22 cellular contexts compared by ENCODE assay signal in genomic region chr6:138557147-138557546, GRCh38.
"Had no signal": no experiment of that assay in that cellular context is flagged by ENCODE, and none has a peak within 500 bp of the region (broad histone marks: within the 10 kb centered on the region; RNA-seq: fewer than 3 reads in every experiment).

No MANE protein-coding gene starts in this region.

- H3K36me3 Mint-ChIP-seq: memory B cell; natural killer cell treated with Interleukin-12 subunit alpha and Interleukin-12 subunit beta and Interleukin-15 and Interleukin-18, amount 100 ng/mL, for 72 hours had no signal

- H3K9me3 ChIP-seq: esophagus muscularis mucosa, gastrocnemius medialis, left lung, lower lobe of right lung, stomach, thoracic aorta, transverse colon had no signal

- FAIRE-seq: endometrium, small intestine, urothelium cell line had no signal

- H3K79me2 ChIP-seq: parathyroid adenoma had no signal

- ATAC-seq: gastrocnemius medialis; left lung; lower lobe of right lung; natural killer cell treated with Interleukin-12 subunit alpha and Interleukin-12 subunit beta and Interleukin-15 and Interleukin-18, amount 100 ng/mL, for 72 hours had no signal

- H3K9ac ChIP-seq: parathyroid adenoma had no signal

- DNase-seq: cortex of kidney; dorsolateral prefrontal cortex; effector CD8-positive, alpha-beta T cell; gastrocnemius medialis; islet precursor cell; left lung; lower lobe of right lung; midbrain; small intestine; stimulated activated CD4-positive, alpha-beta T cell treated with anti-CD3 and anti-CD28 coated beads, Interleukin-12 subunit alpha, Interleukin-12 subunit beta, amount 100 ng/mL, for 4 hours; stimulated activated naive CD4-positive, alpha-beta T cell; stomach; substantia nigra; transverse colon had no signal

- H3K9me3 Mint-ChIP-seq: memory B cell; natural killer cell treated with Interleukin-12 subunit alpha and Interleukin-12 subunit beta and Interleukin-15 and Interleukin-18, amount 100 ng/mL, for 72 hours had no signal

- H3K27ac Mint-ChIP-seq: memory B cell; natural killer cell treated with Interleukin-12 subunit alpha and Interleukin-12 subunit beta and Interleukin-15 and Interleukin-18, amount 100 ng/mL, for 72 hours had no signal

- H3K4me3 Mint-ChIP-seq: memory B cell; natural killer cell treated with Interleukin-12 subunit alpha and Interleukin-12 subunit beta and Interleukin-15 and Interleukin-18, amount 100 ng/mL, for 72 hours had no signal

- H3K27ac ChIP-seq: dorsolateral prefrontal cortex, epithelial cell of prostate, esophagus muscularis mucosa, gastrocnemius medialis, left lung, stomach, thoracic aorta, transverse colon had no signal

- H3K36me3 ChIP-seq: esophagus muscularis mucosa, gastrocnemius medialis, left lung, lower lobe of right lung, stomach, thoracic aorta, transverse colon had no signal

- H3K4me3 ChIP-seq: dorsolateral prefrontal cortex, esophagus muscularis mucosa, gastrocnemius medialis, left lung, lower lobe of right lung, stomach, thoracic aorta, transverse colon had no signal

- H3K27me3 ChIP-seq: esophagus muscularis mucosa, gastrocnemius medialis, left lung, stomach, transverse colon had no signal

- H2AFZ ChIP-seq: parathyroid adenoma had no signal
